6 cellular contexts compared by ENCODE assay signal in the genomic region with DNA sequence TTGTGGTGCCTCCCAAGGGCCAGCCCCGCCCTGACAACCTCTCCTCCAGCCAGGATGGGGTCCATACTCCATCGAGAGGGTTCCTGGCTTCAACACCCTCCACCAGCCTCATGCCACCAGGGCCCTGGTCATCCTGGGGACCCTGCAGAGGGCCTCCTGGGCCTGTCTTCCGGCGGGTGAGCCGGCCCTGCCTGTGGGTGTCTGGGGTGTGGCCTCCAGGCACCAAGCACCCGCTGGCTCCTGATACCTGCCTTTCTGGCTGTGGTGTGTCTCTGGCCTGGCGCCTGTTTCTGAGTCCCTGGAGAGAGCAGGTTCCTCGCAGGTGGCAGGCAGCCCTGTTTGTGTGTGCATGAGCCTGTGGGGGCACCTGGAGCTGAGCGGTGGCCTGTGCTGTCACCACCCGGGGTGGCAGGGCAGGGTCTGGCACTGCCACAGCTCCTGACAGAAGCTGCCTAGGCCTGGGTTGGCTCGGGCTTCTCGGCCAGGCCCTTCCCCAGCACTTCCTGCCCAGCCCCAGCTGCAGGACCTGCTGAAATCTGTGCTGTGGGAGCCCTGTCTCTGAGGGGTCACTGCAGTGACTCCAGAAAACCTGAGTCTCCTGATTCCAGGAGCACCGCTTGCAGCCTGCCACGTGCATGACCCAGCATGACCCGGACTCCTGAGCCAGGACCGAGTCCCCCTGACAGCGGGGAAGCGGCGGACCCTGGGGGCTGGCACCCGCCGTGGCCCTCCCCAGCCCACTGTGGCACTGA. TPM values are rescaled to one million over a fixed set of nuclear protein-coding genes. Genes with fewer than 3 reads are reported as not detected.
A peak's percentile ranks its signal among the peaks of the same experiment; 100 is the strongest.
DNase-seq lines count a peak whose midpoint lies in the region; ATAC-seq, FAIRE-seq and TF ChIP-seq lines count a peak whose summit lies in the region.

No MANE protein-coding gene starts in this region.

- H3K4me2 ChIP-seq in trophoblast cell (ENCODE audit: low read length), result no peak overlapping the region

- no peak overlapping the region for H2AFZ ChIP-seq in trophoblast cell (ENCODE audit: insufficient read depth, low read length, poor library complexity)

- H3K9me3 ChIP-seq in pancreas, result no peaks in the 10 kb centered on the region
- H3K9me3 ChIP-seq in trophoblast cell (ENCODE audit: insufficient read depth, low read depth, low read length), result peaks cover 2% of the 10 kb centered on the region

- H4K8ac ChIP-seq in trophoblast cell (ENCODE audit: low read depth, low read length), result no peak overlapping the region

- H3K27ac ChIP-seq in pancreas (peak overlapping the region; percentile 42 to 80 (median 64)), trophoblast cell (ENCODE audit: low read depth, low read length) (no peak overlapping the region)

- no peak overlapping the region for H3K9ac ChIP-seq in trophoblast cell (ENCODE audit: low read length)

- H3K4me3 Mint-ChIP-seq in activated CD8-positive, alpha-beta T cell treated with anti-CD3 and anti-CD28 coated beads, Interleukin-2, amount 10 ng/mL, durations not matched to agents 7 days and 5 days, result peak overlapping the region; percentile 62

- POLR2A ChIA-PET in activated CD8-positive, alpha-beta T cell treated with anti-CD3 and anti-CD28 coated beads, Interleukin-2, amount 10 ng/mL, durations not matched to agents 7 days and 5 days (lab: Charles Lee), result interaction anchor here (0.8 to 1.5 kb wide), 2 partner anchors 17 to 20 kb away, joined by 4 to 5 read pairs; no protein-coding TSS in a partner anchor

- H3K27me3 ChIP-seq in pancreas, result no peaks in the 10 kb centered on the region
- no peaks in the 10 kb centered on the region for H3K27me3 ChIP-seq in trophoblast cell (ENCODE audit: insufficient read depth, low read length)

- DNase-seq in activated CD8-positive, alpha-beta T cell treated with anti-CD3 and anti-CD28 coated beads, Interleukin-2, amount 10 ng/mL, durations not matched to agents 7 days and 5 days, result peak; percentile 66
- DNase-seq in pancreas, result peak; percentile 59 to 89 (median 73)
- no peak for DNase-seq in HTR-8/SVneo (ENCODE audit: insufficient read length, low spot score)
- DNase-seq in GM03348 (ENCODE audit: low spot score), result no peak
- DNase-seq in trophoblast cell, result no peak

- H3K9me3 Mint-ChIP-seq in activated CD8-positive, alpha-beta T cell treated with anti-CD3 and anti-CD28 coated beads, Interleukin-2, amount 10 ng/mL, durations not matched to agents 7 days and 5 days (ENCODE audit: insufficient read depth), result no peaks in the 10 kb centered on the region

- H3K4ac ChIP-seq in trophoblast cell (ENCODE audit: low read depth, low read length), result no peak overlapping the region

- intact Hi-C loops in pancreas (cut with DNase I), result no loop called here

- H3K36me3 ChIP-seq in pancreas (no peaks in the 10 kb centered on the region), trophoblast cell (ENCODE audit: control insufficient read depth in 1 of 2, insufficient read depth in 2 of 2, low read length in 2 of 2) (no peaks in the 10 kb centered on the region)

- peak overlapping the region; percentile 95 for H3K27ac Mint-ChIP-seq in activated CD8-positive, alpha-beta T cell treated with anti-CD3 and anti-CD28 coated beads, Interleukin-2, amount 10 ng/mL, durations not matched to agents 7 days and 5 days

- no peak overlapping the region for H4K91ac ChIP-seq in trophoblast cell (ENCODE audit: low read depth, low read length)

- ATAC-seq in HG02938 (IDR thresholded peaks at IDR 0.05; ENCODE audit: unreplicated experiment) (peak; percentile 29), pancreas (peak; percentile 41 to 63 (median 44))
- ATAC-seq in activated CD8-positive, alpha-beta T cell treated with anti-CD3 and anti-CD28 coated beads, Interleukin-2, amount 10 ng/mL, durations not matched to agents 7 days and 5 days, result peak; percentile 18

- H3K14ac ChIP-seq in trophoblast cell (ENCODE audit: low read length), result no peak overlapping the region

- peaks cover 61% of the 10 kb centered on the region for H3K4me1 Mint-ChIP-seq in activated CD8-positive, alpha-beta T cell treated with anti-CD3 and anti-CD28 coated beads, Interleukin-2, amount 10 ng/mL, durations not matched to agents 7 days and 5 days (ENCODE audit: low read depth)

- no peak overlapping the region for H3K18ac ChIP-seq in trophoblast cell (ENCODE audit: low read length)

- no peak overlapping the region for H4K12ac ChIP-seq in trophoblast cell (ENCODE audit: low read depth, low read length)

- H2BK5ac ChIP-seq in trophoblast cell (ENCODE audit: low read depth, low read length, poor library complexity), result no peak overlapping the region

- H3K4me3 ChIP-seq in pancreas (peak overlapping the region in 2 of 4 donors; percentile 29 to 40), trophoblast cell (ENCODE audit: low read depth, low read length) (no peak overlapping the region)

- no peak for TF ChIP-seq CTCF in pancreas (IDR thresholded peaks at IDR 0.05)

- H3K79me1 ChIP-seq in trophoblast cell (ENCODE audit: low read length), result peaks cover 4% of the 10 kb centered on the region

- H2BK120ac ChIP-seq in trophoblast cell (ENCODE audit: insufficient read depth, low read length, poor library complexity), result no peak overlapping the region

- H2AK5ac ChIP-seq in trophoblast cell (ENCODE audit: low read length), result no peak overlapping the region

- H3K36me3 Mint-ChIP-seq in activated CD8-positive, alpha-beta T cell treated with anti-CD3 and anti-CD28 coated beads, Interleukin-2, amount 10 ng/mL, durations not matched to agents 7 days and 5 days (ENCODE audit: low read depth), result peaks cover 8% of the 10 kb centered on the region

- FAIRE-seq in pancreas (lab: Jason Lieb, UNC) (no peak), HTR-8/SVneo (lab: Jason Lieb, UNC) (no peak)

- peaks cover 2% of the 10 kb centered on the region for H3K79me2 ChIP-seq in trophoblast cell (ENCODE audit: control insufficient read depth, insufficient read depth, low read length, poor library complexity)

- H3K4me1 ChIP-seq in pancreas (peaks cover 0 to 26% (median 12%) of the 10 kb centered on the region in 3 donors), trophoblast cell (ENCODE audit: control insufficient read depth in 1 of 2, insufficient read depth in 2 of 2, low read length in 2 of 2) (peaks cover 4 to 6% of the 10 kb centered on the region in 2 experiments)

- no peak overlapping the region for H2BK12ac ChIP-seq in trophoblast cell (ENCODE audit: low read length)

- H3K23ac ChIP-seq in trophoblast cell (ENCODE audit: low read length), result no peak overlapping the region

- CTCF ChIA-PET in activated CD8-positive, alpha-beta T cell treated with anti-CD3 and anti-CD28 coated beads, Interleukin-2, amount 10 ng/mL, durations not matched to agents 7 days and 5 days (lab: Charles Lee), result interaction anchor here (1.1 to 4.1 kb wide), 7 partner anchors 17 to 115 kb away, joined by 3 to 14 read pairs (median 6); no protein-coding TSS in a partner anchor

- peaks cover 2% of the 10 kb centered on the region for H3K27me3 Mint-ChIP-seq in activated CD8-positive, alpha-beta T cell treated with anti-CD3 and anti-CD28 coated beads, Interleukin-2, amount 10 ng/mL, durations not matched to agents 7 days and 5 days (ENCODE audit: low read depth)

- WGBS in pancreas, 2 donors, result 46 to 49% methylated on average over 21 of the region's 21 CpGs
- no CpG with 5 or more reads among the region's 21 CpGs for WGBS in trophoblast cell (ENCODE audit: extremely low coverage, insufficient coverage, insufficient read length)

RNA-seq across cellular contexts. Expression of gene ADAM8, which starts 18.4 kb away (rescaled TPM):
- total RNA-seq in activated CD8-positive, alpha-beta T cell treated with anti-CD3 and anti-CD28 coated beads, Interleukin-2, amount 10 ng/mL, durations not matched to agents 7 days and 5 days, result 10 to 100 TPM; 69.9 to 75.5 TPM
- 1 to 10 TPM; 2.0 to 9.8 (median 5.0) TPM for total RNA-seq in pancreas
- 1 to 10 TPM; 7.2 to 8.5 TPM for polyA plus RNA-seq in pancreas
- 16.9 and 18.0 TPM in 2 replicates for polyA plus RNA-seq in trophoblast cell (2013)

RNA-seq across cellular contexts. Expression of gene VENTX, which starts 20.6 kb away (rescaled TPM):
- total RNA-seq in activated CD8-positive, alpha-beta T cell treated with anti-CD3 and anti-CD28 coated beads, Interleukin-2, amount 10 ng/mL, durations not matched to agents 7 days and 5 days, result not detected
- total RNA-seq in pancreas, result under 1 TPM; 0.09 to 0.62 (median 0.34) TPM
- polyA plus RNA-seq in pancreas, result 1 to 10 TPM in 1 of 2 donors, under 1 TPM in 1; 0.66 to 1.3 TPM
- polyA plus RNA-seq in trophoblast cell (2013), result 0.14 and 0.19 TPM in 2 replicates

RNA-seq across cellular contexts. Expression of gene UTF1, which starts 28.2 kb away (rescaled TPM):
- not detected for total RNA-seq in activated CD8-positive, alpha-beta T cell treated with anti-CD3 and anti-CD28 coated beads, Interleukin-2, amount 10 ng/mL, durations not matched to agents 7 days and 5 days
- not detected for total RNA-seq in pancreas
- not detected for polyA plus RNA-seq in pancreas
- 0.25 and 0.31 TPM in 2 replicates for polyA plus RNA-seq in trophoblast cell (2013)

RNA-seq across cellular contexts. Expression of gene TUBGCP2, which starts 50.4 kb away (rescaled TPM):
- total RNA-seq in activated CD8-positive, alpha-beta T cell treated with anti-CD3 and anti-CD28 coated beads, Interleukin-2, amount 10 ng/mL, durations not matched to agents 7 days and 5 days, result 10 to 100 TPM; 53.5 to 59.0 TPM
- 10 to 100 TPM; 23.5 to 33.3 (median 28.9) TPM for total RNA-seq in pancreas
- 100 to 1,000 TPM in 1 of 2 donors, 10 to 100 TPM in 1; 97.5 to 161 TPM for polyA plus RNA-seq in pancreas
- polyA plus RNA-seq in trophoblast cell (2013), result 32.7 and 32.8 TPM in 2 replicates

RNA-seq across cellular contexts. Expression of gene ZNF511, which starts 50.5 kb away (rescaled TPM):
- total RNA-seq in activated CD8-positive, alpha-beta T cell treated with anti-CD3 and anti-CD28 coated beads, Interleukin-2, amount 10 ng/mL, durations not matched to agents 7 days and 5 days, result 10 to 100 TPM; 61.4 to 62.6 TPM
- 10 to 100 TPM; 13.3 to 18.7 (median 16.3) TPM for total RNA-seq in pancreas
- 10 to 100 TPM; 28.1 to 40.3 TPM for polyA plus RNA-seq in pancreas
- polyA plus RNA-seq in trophoblast cell (2013), result 16.2 and 17.1 TPM in 2 replicates

Comparison
In these comparisons a context has a peak if more than half of its experiments do, and no peak if none do; other contexts are left out.
1. DNase-seq: peak in activated CD8-positive, alpha-beta T cell treated with anti-CD3 and anti-CD28 coated beads, Interleukin-2, amount 10 ng/mL, durations not matched to agents 7 days and 5 days (single experiment) and pancreas (6 of 6); none in HTR-8/SVneo (single experiment), GM03348 (single experiment) and trophoblast cell (0 of 2).
2. RNA of gene ADAM8, which starts 18.4 kb away (total RNA-seq): 69.9 to 75.5 TPM in activated CD8-positive, alpha-beta T cell treated with anti-CD3 and anti-CD28 coated beads, Interleukin-2, amount 10 ng/mL, durations not matched to agents 7 days and 5 days; 2.0 to 9.8 TPM in pancreas; every median in the first group is over 4 times any median in the second.
3. Peak in every context shown above with its lines, with median percentiles within 50 percentile points of each other: ATAC-seq.